In the genomic region with DNA sequence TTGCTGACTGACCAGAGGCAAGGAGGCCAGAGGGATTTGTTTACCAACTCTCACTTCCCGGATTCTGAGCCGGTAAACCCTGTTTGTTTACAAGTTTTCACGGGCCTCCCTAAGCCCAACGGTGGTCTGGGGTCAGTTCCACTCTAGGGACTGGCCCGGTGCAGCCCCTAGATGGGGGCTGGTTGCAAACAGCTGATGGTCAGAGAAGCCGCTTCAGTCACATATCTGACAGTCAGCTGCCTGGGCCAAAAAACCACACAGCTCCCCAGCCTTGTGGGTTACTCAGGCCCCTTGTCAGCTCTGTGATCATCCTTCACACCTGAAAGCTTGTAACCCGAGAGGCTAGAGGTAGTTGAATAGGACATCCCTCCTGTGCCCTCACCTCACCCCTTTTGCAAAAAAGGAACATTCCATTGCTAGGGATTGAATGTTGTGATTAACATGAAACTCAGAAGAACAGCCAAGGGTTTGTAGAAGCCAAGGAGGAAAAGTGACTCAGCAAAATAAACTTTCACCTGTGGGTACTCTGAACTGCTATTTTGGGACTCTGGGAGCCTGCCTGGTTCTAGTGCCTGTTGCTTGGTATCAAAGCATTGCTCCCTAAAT, we compare ENCODE assay signal across 11 cellular contexts. TPM values are rescaled to one million over a fixed set of nuclear protein-coding genes. Genes with fewer than 3 reads are reported as not detected.
DNase-seq lines count a peak whose midpoint lies in the region; ATAC-seq and TF ChIP-seq lines count a peak whose summit lies in the region.
"Had no signal": no experiment of that assay in that cellular context is flagged by ENCODE, and none has a peak within 500 bp of the region (broad histone marks: within the 10 kb centered on the region; RNA-seq: fewer than 3 reads in every experiment).

No MANE protein-coding gene starts in this region.

- no peak overlapping the region for H2AK5ac ChIP-seq in mesendoderm (ENCODE audit: low read length)

- H3K4me1 ChIP-seq in endodermal cell (ENCODE audit: control insufficient read depth, insufficient read depth, low read length) (no peaks in the 10 kb centered on the region), mesendoderm (ENCODE audit: control insufficient read depth, low read depth, low read length) (peaks cover 6% of the 10 kb centered on the region), Peyer's patch (peaks cover 0 to 12% (median 0%) of the 10 kb centered on the region in 4 donors)

- peak overlapping the region; percentile 22 for H3K4me3 Mint-ChIP-seq in endodermal cell
- H3K4me3 Mint-ChIP-seq: dendritic cell treated with granulocyte-macrophage colony-stimulating factor and Interleukin-4, amounts not matched to agents 40 ng/mL and 50 ng/mL, for 4 days had no signal

- H3K27ac ChIP-seq in endodermal cell (ENCODE audit: low read depth, low read length) (no peak overlapping the region), mesendoderm (ENCODE audit: low read depth, low read length) (no peak overlapping the region), Peyer's patch (peak overlapping the region in 1 of 4 donors; percentile 85)

- no peak overlapping the region for H3K23ac ChIP-seq in mesendoderm (ENCODE audit: low read length)

- no peak overlapping the region for H2BK15ac ChIP-seq in mesendoderm (replicated peaks; ENCODE audit: low read depth)

- H3K36me3 Mint-ChIP-seq in endodermal cell (ENCODE audit: low read depth), result no peaks in the 10 kb centered on the region

- H3K79me2 ChIP-seq in mesendoderm (ENCODE audit: control insufficient read depth, insufficient read depth, low read length), result no peaks in the 10 kb centered on the region

- no peak overlapping the region for H4K8ac ChIP-seq in mesendoderm (ENCODE audit: low read depth, low read length)

- no peaks in the 10 kb centered on the region for H3K79me1 ChIP-seq in mesendoderm (ENCODE audit: low read length)

- no peaks in the 10 kb centered on the region for H3K27me3 Mint-ChIP-seq in endodermal cell (ENCODE audit: insufficient read depth)
- H3K27me3 Mint-ChIP-seq: dendritic cell treated with granulocyte-macrophage colony-stimulating factor and Interleukin-4, amounts not matched to agents 40 ng/mL and 50 ng/mL, for 4 days had no signal

- no peak overlapping the region for H3K9ac ChIP-seq in endodermal cell (ENCODE audit: extremely low read depth, low read length, poor library complexity, severe bottlenecking)
- no peak overlapping the region for H3K9ac ChIP-seq in mesendoderm (ENCODE audit: low read length)

- no peak overlapping the region for H4K5ac ChIP-seq in mesendoderm (ENCODE audit: low read length)

- WGBS in endodermal cell (ENCODE audit: insufficient coverage in 1 of 2, insufficient read length in 1 of 2), 2 experiments, result 39 to 50% methylated on average over 4 to 7 of the region's 7 CpGs
- WGBS in mesendoderm (ENCODE audit: extremely low coverage, insufficient coverage, low lambda C conversion rate), result no CpG with 5 or more reads among the region's 7 CpGs

- no peak overlapping the region for H3K4ac ChIP-seq in mesendoderm (ENCODE audit: low read depth, low read length)

- H3K9me3 Mint-ChIP-seq in endodermal cell, result peaks cover 1% of the 10 kb centered on the region
- H3K9me3 Mint-ChIP-seq: dendritic cell treated with granulocyte-macrophage colony-stimulating factor and Interleukin-4, amounts not matched to agents 40 ng/mL and 50 ng/mL, for 4 days had no signal

- H3K18ac ChIP-seq in mesendoderm (ENCODE audit: low read length), result peak overlapping the region; percentile 68

- H3K36me3 ChIP-seq in endodermal cell (ENCODE audit: control insufficient read depth, insufficient read depth, low read length) (no peaks in the 10 kb centered on the region), mesendoderm (ENCODE audit: control insufficient read depth, insufficient read depth, low read length) (no peaks in the 10 kb centered on the region), Peyer's patch (no peaks in the 10 kb centered on the region)

- DNase-seq in ELF-1 (ENCODE audit: low read depth, low spot score) (peak; percentile 65), LHCN-M2 (ENCODE audit: low read depth) (peak; percentile 32), endodermal cell (peak; percentile 88), mesendoderm (peak; percentile 93), Peyer's patch (no peak), ureter (ENCODE audit: low spot score) (no peak)
- no peak for DNase-seq in stimulated activated CD4-positive, alpha-beta T cell treated with anti-CD3 and anti-CD28 coated beads, Interleukin-12 subunit alpha, Interleukin-12 subunit beta, amount 100 ng/mL, for 4 hours
- DNase-seq: midbrain, SHP77 treated with DMSO at 0.1 percent for 48 hours had no signal

- TF ChIP-seq CTCF in endodermal cell (conservative IDR thresholded peaks at IDR 0.05) (no peak), Peyer's patch (IDR thresholded peaks at IDR 0.05) (no peak)

- no peak overlapping the region for H2BK5ac ChIP-seq in mesendoderm (ENCODE audit: low read length)

- H3K4me3 ChIP-seq in endodermal cell (ENCODE audit: low read length), result no peak overlapping the region
- H3K4me3 ChIP-seq in mesendoderm (ENCODE audit: low read length), result no peak overlapping the region
- H3K4me3 ChIP-seq in Peyer's patch, result no peak overlapping the region

- H3K56ac ChIP-seq in mesendoderm (ENCODE audit: low read length), result peak overlapping the region; percentile 25

- no peaks in the 10 kb centered on the region for H3K27me3 ChIP-seq in endodermal cell (ENCODE audit: control insufficient read depth, insufficient read depth, low read length, poor library complexity, severe bottlenecking)
- H3K27me3 ChIP-seq in mesendoderm (ENCODE audit: insufficient read depth, low read length, poor library complexity), result no peaks in the 10 kb centered on the region
- no peaks in the 10 kb centered on the region for H3K27me3 ChIP-seq in Peyer's patch

- no peak overlapping the region for H3K4me2 ChIP-seq in mesendoderm (ENCODE audit: low read length)

- no peaks in the 10 kb centered on the region for H3K9me3 ChIP-seq in endodermal cell (ENCODE audit: control insufficient read depth, low read length)
- no peaks in the 10 kb centered on the region for H3K9me3 ChIP-seq in Peyer's patch

- TF ChIP-seq POLR2A in Peyer's patch (IDR thresholded peaks at IDR 0.05), result no peak

- H3K27ac Mint-ChIP-seq in endodermal cell, result peak overlapping the region; percentile 82
- H3K27ac Mint-ChIP-seq: dendritic cell treated with granulocyte-macrophage colony-stimulating factor and Interleukin-4, amounts not matched to agents 40 ng/mL and 50 ng/mL, for 4 days had no signal

- ATAC-seq in GM18517 (IDR thresholded peaks at IDR 0.05; ENCODE audit: unreplicated experiment), result no peak

- H2BK120ac ChIP-seq in mesendoderm (ENCODE audit: low read depth, low read length), result peak overlapping the region; percentile 61

- peaks cover 27% of the 10 kb centered on the region for H3K4me1 Mint-ChIP-seq in endodermal cell

RNA-seq across cellular contexts. Expression of gene SAR1B, which starts 40.4 kb away (rescaled TPM):
- total RNA-seq in LHCN-M2 (2014; rRNA removed) (49.7 and 68.7 TPM in 2 replicates), endodermal cell (10 to 100 TPM; 18.4 to 24.2 TPM), Peyer's patch (100 to 1,000 TPM; 102 to 126 (median 118) TPM), ureter (82.8 TPM)
- polyA plus RNA-seq in LHCN-M2 (2012), result 49.5 TPM
- 25.4 TPM for polyA plus RNA-seq in endodermal cell (2013, experiment 1 of 2)
- 27.4 TPM for polyA plus RNA-seq in endodermal cell (2013, experiment 2 of 2)
- polyA plus RNA-seq in mesendoderm (2013, experiment 1 of 2), result 15.2 TPM
- 16.3 TPM for polyA plus RNA-seq in mesendoderm (2013, experiment 2 of 2)

RNA-seq across cellular contexts. Expression of gene SEC24A, which starts 56.3 kb away (rescaled TPM):
- total RNA-seq in LHCN-M2 (2014; rRNA removed) (18.8 and 20.1 TPM in 2 replicates), endodermal cell (10 to 100 TPM; 26.5 to 32.1 TPM), Peyer's patch (10 to 100 TPM; 17.3 to 54.8 (median 40.4) TPM), ureter (23.7 TPM)
- polyA plus RNA-seq in LHCN-M2 (2012), result 8.8 TPM
- polyA plus RNA-seq in endodermal cell (2013, experiment 1 of 2), result 22.1 TPM
- 22.1 TPM for polyA plus RNA-seq in endodermal cell (2013, experiment 2 of 2)
- polyA plus RNA-seq in mesendoderm (2013, experiment 1 of 2), result 22.8 TPM
- polyA plus RNA-seq in mesendoderm (2013, experiment 2 of 2), result 23.5 TPM

Comparison
In these comparisons a context has a peak if more than half of its experiments do, and no peak if none do; other contexts are left out.
1. DNase-seq: peak in ELF-1 (single experiment), LHCN-M2 (single experiment), endodermal cell (single experiment) and mesendoderm (single experiment); none in Peyer's patch (0 of 3), stimulated activated CD4-positive, alpha-beta T cell treated with anti-CD3 and anti-CD28 coated beads, Interleukin-12 subunit alpha, Interleukin-12 subunit beta, amount 100 ng/mL, for 4 hours (single experiment) and ureter (single experiment).